Comparison of ENCODE assay signal across 17 cellular contexts in genomic region chr2:112876257-112876970, GRCh38. TPM values are rescaled to one million over a fixed set of nuclear protein-coding genes. Genes with fewer than 3 reads are reported as not detected.
"Had no signal": no experiment of that assay in that cellular context is flagged by ENCODE, and none has a peak within 500 bp of the region (broad histone marks: within the 10 kb centered on the region; RNA-seq: fewer than 3 reads in every experiment).

No MANE protein-coding gene starts in this region.

- H3K27ac ChIP-seq: ascending aorta, gastrocnemius medialis, heart right ventricle, lower lobe of right lung, tibial artery had no signal

- H3K27me3 ChIP-seq: ascending aorta had no signal

- DNase-seq: activated CD4-positive, alpha-beta T cell treated with anti-CD3 and anti-CD28 coated beads, Interleukin-2, amount 10 ng/mL, durations not matched to agents 7 days and 5 days; activated naive CD4-positive, alpha-beta T cell treated with Interleukin-2 at 50 U/mL for 16 hours; activated naive CD8-positive, alpha-beta T cell treated with anti-CD3 and anti-CD28 coated beads, Interleukin-2, amount 50 U/mL, for 24 hours; caudate nucleus; gastrocnemius medialis; heart right ventricle; left colon; lower lobe of right lung; midbrain; stimulated activated CD4-positive, alpha-beta T cell treated with anti-CD3 and anti-CD28 coated beads, Interleukin-12 subunit alpha, Interleukin-12 subunit beta, amount 100 ng/mL, for 4 hours; stimulated activated CD4-positive, alpha-beta T cell treated with anti-CD3 and anti-CD28 coated beads, Interleukin-2, amount 100 ng/mL, for 24 hours; T-helper 17 cell; tibial artery had no signal

- H3K4me3 Mint-ChIP-seq: activated CD4-positive, alpha-beta T cell treated with anti-CD3 and anti-CD28 coated beads, Interleukin-2, amount 10 ng/mL, durations not matched to agents 7 days and 5 days; activated naive CD8-positive, alpha-beta T cell treated with anti-CD3 and anti-CD28 coated beads, Interleukin-2, amount 50 U/mL, for 24 hours; neural crest cell; T-helper 17 cell had no signal

- H3K4me3 ChIP-seq: ascending aorta, gastrocnemius medialis, heart right ventricle, lower lobe of right lung, tibial artery had no signal

- H3K27ac Mint-ChIP-seq: activated CD4-positive, alpha-beta T cell treated with anti-CD3 and anti-CD28 coated beads, Interleukin-2, amount 10 ng/mL, durations not matched to agents 7 days and 5 days; activated naive CD8-positive, alpha-beta T cell treated with anti-CD3 and anti-CD28 coated beads, Interleukin-2, amount 50 U/mL, for 24 hours; T-helper 17 cell had no signal

- H3K9me3 Mint-ChIP-seq: activated CD4-positive, alpha-beta T cell treated with anti-CD3 and anti-CD28 coated beads, Interleukin-2, amount 10 ng/mL, durations not matched to agents 7 days and 5 days; activated naive CD8-positive, alpha-beta T cell treated with anti-CD3 and anti-CD28 coated beads, Interleukin-2, amount 50 U/mL, for 24 hours; neural crest cell had no signal

- ATAC-seq: activated naive CD8-positive, alpha-beta T cell treated with anti-CD3 and anti-CD28 coated beads, Interleukin-2, amount 50 U/mL, for 24 hours; gastrocnemius medialis; heart right ventricle; left colon; lower lobe of right lung; T-helper 17 cell had no signal

- H3K36me3 ChIP-seq: ascending aorta, gastrocnemius medialis, heart right ventricle, lower lobe of right lung, tibial artery had no signal

- H3K9me3 ChIP-seq: ascending aorta, gastrocnemius medialis, lower lobe of right lung, tibial artery had no signal

- H3K4me1 ChIP-seq: ascending aorta, gastrocnemius medialis, lower lobe of right lung, tibial artery had no signal

RNA-seq across cellular contexts. Expression of gene IL37, which starts 34.6 kb away (rescaled TPM):
- total RNA-seq: activated CD4-positive, alpha-beta T cell treated with anti-CD3 and anti-CD28 coated beads, Interleukin-2, amount 10 ng/mL, durations not matched to agents 7 days and 5 days; ascending aorta; gastrocnemius medialis; heart right ventricle; lower lobe of right lung; myocyte; osteocyte; T-helper 17 cell had no signal

RNA-seq across cellular contexts. Expression of gene IL1B, which starts 39.8 kb away (rescaled TPM):
- total RNA-seq: activated CD4-positive, alpha-beta T cell treated with anti-CD3 and anti-CD28 coated beads, Interleukin-2, amount 10 ng/mL, durations not matched to agents 7 days and 5 days; ascending aorta; gastrocnemius medialis; myocyte; neural crest cell; osteocyte had no signal
